ENCODE assay signal across 13 cellular contexts in the genomic region with DNA sequence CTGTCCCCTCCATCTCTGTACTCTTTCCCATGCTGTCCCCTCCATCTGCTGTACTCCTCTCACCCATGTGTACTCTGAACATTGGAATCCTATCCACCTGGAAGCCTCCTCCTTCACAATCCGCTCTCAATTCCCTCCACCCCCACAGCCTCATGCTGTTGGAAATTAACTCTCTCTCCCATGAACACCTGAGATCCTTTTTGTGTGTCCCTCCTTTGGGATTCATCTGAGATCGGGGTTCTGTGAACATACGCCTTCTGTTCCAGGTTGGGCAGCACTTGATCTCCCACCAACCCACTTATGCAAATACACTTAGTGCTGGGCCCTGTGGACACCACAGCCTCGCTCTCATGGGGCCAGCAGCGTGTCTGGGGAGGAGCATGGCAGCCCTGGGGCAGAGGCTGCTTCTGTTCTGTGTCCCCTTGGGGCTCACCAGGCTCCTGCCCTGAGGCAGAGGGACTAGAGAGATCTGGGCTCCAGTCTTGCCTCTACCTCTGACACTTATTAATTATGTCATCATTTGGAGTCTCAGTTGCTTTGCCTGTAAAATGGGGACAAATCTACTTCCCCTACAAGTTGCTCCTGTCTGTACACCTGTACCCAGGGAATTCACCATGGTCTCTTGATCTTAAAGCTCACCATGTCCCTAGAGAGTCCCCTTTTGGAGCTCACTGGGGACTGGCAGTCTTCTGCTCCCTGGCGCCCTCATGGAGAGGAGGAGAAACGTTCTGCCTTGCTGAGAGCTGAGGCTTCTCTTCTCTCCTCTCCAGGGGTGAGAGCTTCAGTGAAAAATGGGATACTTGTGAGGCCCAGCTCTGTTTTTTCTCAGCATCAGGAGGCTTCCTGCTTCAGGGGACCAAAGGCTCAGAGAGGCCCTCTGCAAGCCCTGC. TPM values are rescaled to one million over a fixed set of nuclear protein-coding genes. Genes with fewer than 3 reads are reported as not detected.
DNase-seq lines count a peak whose midpoint lies in the region; ATAC-seq and TF ChIP-seq lines count a peak whose summit lies in the region.
"Had no signal": no experiment of that assay in that cellular context is flagged by ENCODE, and none has a peak within 500 bp of the region (broad histone marks: within the 10 kb centered on the region; RNA-seq: fewer than 3 reads in every experiment).

No MANE protein-coding gene starts in this region.

- peaks cover 2% of the 10 kb centered on the region for H3K9me3 Mint-ChIP-seq in activated B cell treated with CpG ODN at 0.5 μM for 24 hours
- H3K9me3 Mint-ChIP-seq: activated T-helper 1 cell treated with anti-CD3 and anti-CD28 coated beads, Interleukin-12 subunit alpha, Interleukin-12 subunit beta, Interleukin-2, Interleukin-4 antibody, amounts not matched to agents 30 ng/mL and 10 ng/mL and 1 ng/mL, durations not matched to agents 14 hours and 24 hours and 36 hours had no signal

- WGBS in stomach, 5 donors = 66 to 84% (median 78%) methylated on average over 7 of the region's 7 CpGs

- H3K4me3 ChIP-seq in stomach = no peak overlapping the region

- H3K27me3 Mint-ChIP-seq in activated B cell treated with CpG ODN at 0.5 μM for 24 hours = peaks cover 29% of the 10 kb centered on the region

- DNase-seq in activated CD8-positive, alpha-beta memory T cell treated with anti-CD3 and anti-CD28 coated beads for 24 hours = peak; percentile 47
- DNase-seq in activated CD8-positive, alpha-beta memory T cell treated with anti-CD3 and anti-CD28 coated beads, Interleukin-2, amount 50 U/mL, for 4 hours = no peak
- DNase-seq in activated B cell treated with CpG ODN at 0.5 μM for 24 hours (peak; percentile 4), iPS-NIHi11 (ENCODE audit: low spot score) (peak; percentile 29), stomach (peak; percentile 9), occipital lobe (lab: John Stamatoyannopoulos, UW) (no peak), D341Med (ENCODE audit: low spot score) (no peak), RPMI8226 (no peak)
- DNase-seq: anterior cingulate cortex; stimulated activated CD4-positive, alpha-beta T cell treated with anti-CD3 and anti-CD28 coated beads, Interleukin-12 subunit alpha, Interleukin-12 subunit beta, amount 100 ng/mL, for 4 hours had no signal

- TF ChIP-seq CTCF in activated B cell treated with CpG ODN at 0.5 μM for 24 hours (IDR thresholded peaks at IDR 0.05) (no peak), stomach (IDR thresholded peaks at IDR 0.05) (no peak)

- H3K4me1 Mint-ChIP-seq in activated B cell treated with CpG ODN at 0.5 μM for 24 hours = no peaks in the 10 kb centered on the region
- H3K4me1 Mint-ChIP-seq: memory B cell had no signal

- peaks cover 0 to under 1% (median 0%) of the 10 kb centered on the region in 4 donors for H3K4me1 ChIP-seq in stomach
- H3K4me1 ChIP-seq: parathyroid adenoma had no signal

- no peak overlapping the region for H3K4me3 Mint-ChIP-seq in activated B cell treated with CpG ODN at 0.5 μM for 24 hours
- H3K4me3 Mint-ChIP-seq: activated T-helper 1 cell treated with anti-CD3 and anti-CD28 coated beads, Interleukin-12 subunit alpha, Interleukin-12 subunit beta, Interleukin-2, Interleukin-4 antibody, amounts not matched to agents 30 ng/mL and 10 ng/mL and 1 ng/mL, durations not matched to agents 14 hours and 24 hours and 36 hours; memory B cell had no signal

- no peak for TF ChIP-seq POLR2A in stomach (IDR thresholded peaks at IDR 0.05)

- POLR2A ChIA-PET in activated B cell treated with CpG ODN at 0.5 μM for 24 hours (lab: Charles Lee) = no interaction called here

- H3K36me3 Mint-ChIP-seq in activated B cell treated with CpG ODN at 0.5 μM for 24 hours (ENCODE audit: low read depth) = no peaks in the 10 kb centered on the region

- no peak for TF ChIP-seq EP300 in stomach (IDR thresholded peaks at IDR 0.05)

- no peak overlapping the region for H3K27ac Mint-ChIP-seq in activated B cell treated with CpG ODN at 0.5 μM for 24 hours
- H3K27ac Mint-ChIP-seq: activated T-helper 1 cell treated with anti-CD3 and anti-CD28 coated beads, Interleukin-12 subunit alpha, Interleukin-12 subunit beta, Interleukin-2, Interleukin-4 antibody, amounts not matched to agents 30 ng/mL and 10 ng/mL and 1 ng/mL, durations not matched to agents 14 hours and 24 hours and 36 hours; memory B cell had no signal

- no peak overlapping the region for H3K27ac ChIP-seq in stomach
- H3K27ac ChIP-seq: parathyroid adenoma had no signal

- intact Hi-C loops in activated B cell treated with CpG ODN at 0.5 μM for 24 hours (cut with micrococcal nuclease) = no loop called here
- intact Hi-C loops in stomach (cut with DNase I; ENCODE audit: low total_unique reads) = loop anchor here (10.0 kb wide), 2 partner anchors 84 to 134 kb away; no protein-coding TSS in a partner anchor

- H3K27me3 ChIP-seq in stomach = peaks cover 0 to 22% (median 0%) of the 10 kb centered on the region in 3 donors

- H3K9me3 ChIP-seq in stomach = peaks cover 0 to 10% (median 0%) of the 10 kb centered on the region in 4 donors

- no peak for ATAC-seq in activated B cell treated with CpG ODN at 0.5 μM for 24 hours (ENCODE audit: low read depth)

- CTCF ChIA-PET in activated B cell treated with CpG ODN at 0.5 μM for 24 hours (lab: Charles Lee) = no interaction called here

- H3K36me3 ChIP-seq in stomach = no peaks in the 10 kb centered on the region

RNA-seq across cellular contexts. Expression of a gene that starts 42.7 kb away (rescaled TPM):
- total RNA-seq in activated B cell treated with CpG ODN at 0.5 μM for 24 hours = not detected in 2 replicates
- 10 to 100 TPM in 1 of 5 donors, 1 to 10 TPM in 3, under 1 TPM in 1; 0.58 to 12.1 (median 4.3) TPM for total RNA-seq in stomach
- under 1 TPM; 0.08 to 1.00 (median 0.92) TPM for polyA plus RNA-seq in stomach
- total RNA-seq in occipital lobe = 0.62 TPM

Comparison
In these comparisons a context has a peak if more than half of its experiments do, and no peak if none do; other contexts are left out.
1. DNase-seq: peak in activated CD8-positive, alpha-beta memory T cell treated with anti-CD3 and anti-CD28 coated beads for 24 hours (single experiment), activated B cell treated with CpG ODN at 0.5 μM for 24 hours (single experiment), iPS-NIHi11 (single experiment) and stomach (single experiment); none in activated CD8-positive, alpha-beta memory T cell treated with anti-CD3 and anti-CD28 coated beads, Interleukin-2, amount 50 U/mL, for 4 hours (single experiment), occipital lobe (single experiment), D341Med (single experiment) and RPMI8226 (single experiment).